In the genomic region with DNA sequence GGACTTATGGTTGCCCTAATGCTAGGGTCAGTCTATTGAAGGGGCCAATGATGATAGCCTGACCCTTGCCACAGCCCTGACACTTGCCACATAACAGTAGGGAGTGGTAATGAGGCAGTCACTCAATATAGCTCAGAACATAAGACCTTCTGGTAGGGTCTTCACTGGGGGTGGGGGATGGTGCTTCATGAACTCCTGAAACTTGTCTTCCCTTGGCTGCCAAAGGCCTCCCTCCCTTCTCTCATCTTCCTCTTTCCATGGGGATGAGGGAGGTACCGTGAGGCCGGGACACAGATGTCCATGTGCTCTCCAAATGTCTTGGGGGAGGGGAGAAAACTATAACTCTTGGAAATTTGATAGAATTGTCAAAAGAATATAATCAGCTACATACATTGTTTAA, we compare ENCODE assay signal across 20 cellular contexts. TPM values are rescaled to one million over a fixed set of nuclear protein-coding genes. Genes with fewer than 3 reads are reported as not detected.
A peak's percentile ranks its signal among the peaks of the same experiment; 100 is the strongest.
DNase-seq lines count a peak whose midpoint lies in the region; ATAC-seq and TF ChIP-seq lines count a peak whose summit lies in the region.
"Had no signal": no experiment of that assay in that cellular context is flagged by ENCODE, and none has a peak within 500 bp of the region (broad histone marks: within the 10 kb centered on the region; RNA-seq: fewer than 3 reads in every experiment).

No MANE protein-coding gene starts in this region.

- H3K23ac ChIP-seq in trophoblast cell (ENCODE audit: low read length): peak overlapping the region; percentile 69

- no peak overlapping the region for H3K4me3 ChIP-seq in brain microvascular endothelial cell (ENCODE audit: low read depth, low read length)
- H3K4me3 ChIP-seq in esophagus muscularis mucosa: no peak overlapping the region
- no peak overlapping the region for H3K4me3 ChIP-seq in trophoblast cell (ENCODE audit: low read depth, low read length)
- H3K4me3 ChIP-seq: K562, SJSA1 had no signal

- no peaks in the 10 kb centered on the region for H3K9me3 Mint-ChIP-seq in HFFc6

- H3K18ac ChIP-seq in trophoblast cell (ENCODE audit: low read length): no peak overlapping the region

- no peak overlapping the region for H4K8ac ChIP-seq in trophoblast cell (ENCODE audit: low read depth, low read length)

- 85% methylated on average over 2 of the region's 2 CpGs for WGBS in esophagus muscularis mucosa
- no CpG with 5 or more reads among the region's 2 CpGs for WGBS in trophoblast cell (ENCODE audit: extremely low coverage, insufficient coverage, insufficient read length)

- no peak overlapping the region for H3K4me2 ChIP-seq in trophoblast cell (ENCODE audit: low read length)

- no peak overlapping the region for H3K14ac ChIP-seq in trophoblast cell (ENCODE audit: low read length)

- H3K4ac ChIP-seq in trophoblast cell (ENCODE audit: low read depth, low read length): no peak overlapping the region

- ATAC-seq in left lobe of liver: no peak
- ATAC-seq: K562, Right ventricle myocardium inferior had no signal

- no peak for TF ChIP-seq CTCF in HFFc6 (IDR thresholded peaks at IDR 0.05)
- TF ChIP-seq CTCF in brain microvascular endothelial cell (IDR thresholded peaks at IDR 0.05; ENCODE audit: low read depth, low read length, missing control alignments): no peak
- TF ChIP-seq CTCF in esophagus muscularis mucosa (IDR thresholded peaks at IDR 0.05): no peak
- TF ChIP-seq CTCF in GM20000 (IDR thresholded peaks at IDR 0.05; ENCODE audit: extremely low read depth, missing control alignments): no peak

- no peaks in the 10 kb centered on the region for H3K79me1 ChIP-seq in trophoblast cell (ENCODE audit: low read length)

- H3K9me3 ChIP-seq in esophagus muscularis mucosa (peaks cover 0 to 2% (median 0%) of the 10 kb centered on the region in 4 donors), trophoblast cell (ENCODE audit: insufficient read depth, low read depth, low read length) (peaks cover 4% of the 10 kb centered on the region)
- H3K9me3 ChIP-seq: SJSA1 had no signal

- no peak overlapping the region for H2AK5ac ChIP-seq in trophoblast cell (ENCODE audit: low read length)

- H3K4me1 Mint-ChIP-seq in HFFc6 (ENCODE audit: low read depth): peaks cover 51% of the 10 kb centered on the region
- H3K4me1 Mint-ChIP-seq: CD8-positive, alpha-beta memory T cell had no signal

- H3K36me3 ChIP-seq in brain microvascular endothelial cell (replicated peaks) (no peaks in the 10 kb centered on the region), esophagus muscularis mucosa (no peaks in the 10 kb centered on the region), trophoblast cell (ENCODE audit: control insufficient read depth in 1 of 2, insufficient read depth in 2 of 2, low read length in 2 of 2) (no peaks in the 10 kb centered on the region)
- H3K36me3 ChIP-seq: SJSA1 had no signal

- H2BK12ac ChIP-seq in trophoblast cell (ENCODE audit: low read length): no peak overlapping the region

- H2AFZ ChIP-seq in trophoblast cell (ENCODE audit: insufficient read depth, low read length, poor library complexity): no peak overlapping the region

- no peaks in the 10 kb centered on the region for H3K79me2 ChIP-seq in trophoblast cell (ENCODE audit: control insufficient read depth, insufficient read depth, low read length, poor library complexity)

- H3K27me3 ChIP-seq in brain microvascular endothelial cell (replicated peaks) (no peaks in the 10 kb centered on the region), esophagus muscularis mucosa (peaks cover 0 to 5% (median 0%) of the 10 kb centered on the region in 4 donors), trophoblast cell (ENCODE audit: insufficient read depth, low read length) (no peaks in the 10 kb centered on the region)
- H3K27me3 ChIP-seq: SJSA1 had no signal

- no peak overlapping the region for H4K91ac ChIP-seq in trophoblast cell (ENCODE audit: low read depth, low read length)

- H4K12ac ChIP-seq in trophoblast cell (ENCODE audit: low read depth, low read length): no peak overlapping the region

- intact Hi-C loops in esophagus muscularis mucosa (cut with DNase I): no loop called here
- intact Hi-C loops in posterior vena cava (cut with DNase I): no loop called here

- no peak overlapping the region for H2BK5ac ChIP-seq in trophoblast cell (ENCODE audit: low read depth, low read length, poor library complexity)

- TF ChIP-seq EP300 in esophagus muscularis mucosa (IDR thresholded peaks at IDR 0.05): no peak

- H3K27ac Mint-ChIP-seq in HFFc6: peak overlapping the region; percentile 90
- H3K27ac Mint-ChIP-seq: CD8-positive, alpha-beta memory T cell had no signal

- in situ Hi-C loops in brain microvascular endothelial cell (cut with HindIII; ENCODE audit: low pct_ligation_motif_present, low sequenced_read_pairs): no loop called here

- H3K27ac ChIP-seq in brain microvascular endothelial cell: peak overlapping the region; percentile 3
- H3K27ac ChIP-seq in esophagus muscularis mucosa (replicated peaks in 1 of 4): no peak overlapping the region
- H3K27ac ChIP-seq in trophoblast cell (ENCODE audit: low read depth, low read length): no peak overlapping the region
- H3K27ac ChIP-seq: SJSA1 had no signal

- H3K27me3 Mint-ChIP-seq in HFFc6 (ENCODE audit: insufficient read depth): no peaks in the 10 kb centered on the region

- no peak overlapping the region for H2BK120ac ChIP-seq in trophoblast cell (ENCODE audit: insufficient read depth, low read length, poor library complexity)

- no peak overlapping the region for H3K4me3 Mint-ChIP-seq in HFFc6
- H3K4me3 Mint-ChIP-seq: CD8-positive, alpha-beta memory T cell had no signal

- H3K9ac ChIP-seq in trophoblast cell (ENCODE audit: low read length): no peak overlapping the region

- H3K4me1 ChIP-seq in esophagus muscularis mucosa: no peaks in the 10 kb centered on the region
- H3K4me1 ChIP-seq in trophoblast cell (ENCODE audit: control insufficient read depth in 1 of 2, insufficient read depth in 2 of 2, low read length in 2 of 2): no peaks in the 10 kb centered on the region

- H3K36me3 Mint-ChIP-seq in HFFc6 (ENCODE audit: low read depth): no peaks in the 10 kb centered on the region; the same call in 1 of the 2 replicates
- H3K36me3 Mint-ChIP-seq: CD8-positive, alpha-beta memory T cell had no signal

- DNase-seq in HFFc6 (no peak), brain microvascular endothelial cell (no peak), esophagus muscularis mucosa (ENCODE audit: extremely low spot score) (peak; percentile 68), trophoblast cell (no peak), NCI-H446 (lab: John Stamatoyannopoulos, UW) (no peak), GM20000 (ENCODE audit: low spot score) (no peak), posterior vena cava (ENCODE audit: low spot score) (no peak), left lobe of liver (ENCODE audit: low spot score) (no peak)
- DNase-seq: AML-193; C1 segment of cervical spinal cord; CD8-positive, alpha-beta memory T cell; MM.1S; NCI-H1048; NCI-H1436; NCI-H187 treated with DMSO at 0.1 percent for 48 hours; NCI-H510A; NCI-H748 treated with DMSO at 0.1 percent for 48 hours had no signal

- no peak for TF ChIP-seq POLR2A in esophagus muscularis mucosa (IDR thresholded peaks at IDR 0.05; ENCODE audit: low read depth)

RNA-seq across cellular contexts. Expression of a gene that starts 21.1 kb away (rescaled TPM):
- 10 to 100 TPM; 32.7 to 39.1 (median 36.4) TPM for total RNA-seq in HFFc6 (2021; fragmentation: NEBNext Ultra II Directional; extraction: Animal tissue kit (Norgen Biotek cat#: 25700))
- total RNA-seq in esophagus muscularis mucosa: 1 to 10 TPM; 3.2 to 6.6 (median 5.6) TPM
- polyA plus RNA-seq in trophoblast cell (2013): 1.1 and 1.2 TPM in 2 replicates
- total RNA-seq in posterior vena cava: 10 to 100 TPM; 16.3 to 18.8 TPM
- 19.5 TPM for total RNA-seq in left lobe of liver
- total RNA-seq: CD8-positive, alpha-beta memory T cell had no signal
- polyA plus RNA-seq: CD8-positive, alpha-beta memory T cell had no signal
